Comparison of ENCODE assay signal across 14 cellular contexts in genomic region chr7:27202018-27202740, GRCh38. TPM values are rescaled to one million over a fixed set of nuclear protein-coding genes. Genes with fewer than 3 reads are reported as not detected.
DNase-seq lines count a peak whose midpoint lies in the region; ATAC-seq and TF ChIP-seq lines count a peak whose summit lies in the region.
"Had no signal": no experiment of that assay in that cellular context is flagged by ENCODE, and none has a peak within 500 bp of the region (broad histone marks: within the 10 kb centered on the region; RNA-seq: fewer than 3 reads in every experiment).

No MANE protein-coding gene starts in this region.

- CTCF ChIA-PET in PC-3 (lab: Charles Lee), result interaction anchor here (2.2 kb wide), 1 partner anchor 403 kb away, joined by 29 read pairs; no protein-coding TSS in a partner anchor

- BruUV-seq in PC-3 (replicated peaks; lab: Mats Ljungman, UMichigan), result no TSS peak

- H3K27ac ChIP-seq in CD4-positive, CD25-positive, alpha-beta regulatory T cell (ENCODE audit: insufficient read depth, low read length, poor library complexity, severe bottlenecking), result no peak overlapping the region
- peak overlapping the region; percentile 92 for H3K27ac ChIP-seq in PC-3 (ENCODE audit: low read length)
- H3K27ac ChIP-seq: cardiac muscle cell, SJCRH30, tibial nerve had no signal

- H3K27ac Mint-ChIP-seq in CD4-positive, CD25-positive, alpha-beta regulatory T cell, result no peak overlapping the region

- peak overlapping the region; percentile 94 for H3K4me2 ChIP-seq in PC-3 (ENCODE audit: low read length)

- H2AFZ ChIP-seq in PC-3 (ENCODE audit: low read length), result peak overlapping the region; percentile 77

- no peak for ATAC-seq in CD4-positive, CD25-positive, alpha-beta regulatory T cell (ENCODE audit: low read depth in 2 of 2)
- ATAC-seq in PC-3 (no peak), mucosa of descending colon (no peak), HG03196 (IDR thresholded peaks at IDR 0.05; ENCODE audit: unreplicated experiment) (no peak), HG03354 (IDR thresholded peaks at IDR 0.05; ENCODE audit: poor library complexity, severe bottlenecking, unreplicated experiment) (no peak)

- 0 out of 2 replicates have a peak, but pooled peaks cover 4% of the 10 kb centered on the region for H4K20me1 ChIP-seq in PC-3 (ENCODE audit: low read length)

- H3F3A ChIP-seq in PC-3 (ENCODE audit: low read length, unreplicated experiment), result no peaks in the 10 kb centered on the region

- H3K4me3 Mint-ChIP-seq in CD4-positive, CD25-positive, alpha-beta regulatory T cell, result peak overlapping the region in 3 of 4 donors; percentile 4 to 87 (median 5)

- H3K79me2 ChIP-seq in PC-3 (ENCODE audit: low read length), result peaks cover 95% of the 10 kb centered on the region

- no peaks in the 10 kb centered on the region for H3K36me3 ChIP-seq in CD4-positive, CD25-positive, alpha-beta regulatory T cell (ENCODE audit: control insufficient read depth, insufficient read depth, low read length)
- 0 out of 2 replicates have a peak, but pooled peaks cover 6% of the 10 kb centered on the region for H3K36me3 ChIP-seq in PC-3 (ENCODE audit: low read depth, low read length)
- H3K36me3 ChIP-seq in mucosa of descending colon (ENCODE audit: low read depth), result no peaks in the 10 kb centered on the region
- H3K36me3 ChIP-seq: cardiac muscle cell, SJCRH30, tibial nerve had no signal

- peaks cover 0 to 22% (median 0%) of the 10 kb centered on the region in 7 donors for H3K9me3 Mint-ChIP-seq in CD4-positive, CD25-positive, alpha-beta regulatory T cell

- H3K27me3 ChIP-seq in CD4-positive, CD25-positive, alpha-beta regulatory T cell (ENCODE audit: control insufficient read depth, insufficient read depth, low read length), result peaks cover 60% of the 10 kb centered on the region
- H3K27me3 ChIP-seq in PC-3 (ENCODE audit: low read length), result no peaks in the 10 kb centered on the region
- H3K27me3 ChIP-seq: SJCRH30 had no signal

- TF ChIP-seq CTCF in PC-3 (conservative IDR thresholded peaks at IDR 0.05; ENCODE audit: low read depth, low read length) (no peak), mucosa of descending colon (IDR thresholded peaks at IDR 0.05) (no peak)

- H3K4me1 ChIP-seq in CD4-positive, CD25-positive, alpha-beta regulatory T cell (ENCODE audit: control insufficient read depth, insufficient read depth, low read length, poor library complexity, severe bottlenecking), result peaks cover 39% of the 10 kb centered on the region
- peaks cover 35% of the 10 kb centered on the region for H3K4me1 ChIP-seq in PC-3 (ENCODE audit: insufficient read depth, low read length)
- peaks cover 13% of the 10 kb centered on the region for H3K4me1 ChIP-seq in mucosa of descending colon (ENCODE audit: low read depth)
- H3K4me1 ChIP-seq: SJCRH30 had no signal

- no peak for DNase-seq in CD4-positive, CD25-positive, alpha-beta regulatory T cell
- DNase-seq in PC-3 (peak; percentile 42), mucosa of descending colon (peak in 2 of 3 donors; percentile 26 to 57)
- no peak for DNase-seq in activated effector memory CD4-positive, alpha-beta T cell treated with anti-CD3 and anti-CD28 coated beads, Interleukin-2, amount 50 U/mL, for 16 hours
- DNase-seq: activated gamma-delta T cell treated with Interleukin-2 at 50 U/mL for 16 hours, erythroblast, NCI-H1092, NCI-H510A, SJCRH30 had no signal

- H3K9ac ChIP-seq in PC-3 (ENCODE audit: low read length), result peak overlapping the region; percentile 91

- intact Hi-C loops in PC-3 (cut with micrococcal nuclease), result loop anchor here (5.0 kb wide), 1 partner anchor 35 kb away; the partner anchor contains the start of gene HOXA9
- intact Hi-C loops in mucosa of descending colon (cut with DNase I, micrococcal nuclease), result no loop called here

- peaks cover 3% of the 10 kb centered on the region for H3K36me3 Mint-ChIP-seq in CD4-positive, CD25-positive, alpha-beta regulatory T cell

- H3K9me3 ChIP-seq in CD4-positive, CD25-positive, alpha-beta regulatory T cell (ENCODE audit: control insufficient read depth in 2 of 2, low read length in 2 of 2), result peaks cover 0 to 6% of the 10 kb centered on the region in 2 experiments
- no peaks in the 10 kb centered on the region for H3K9me3 ChIP-seq in PC-3 (ENCODE audit: low read length)
- H3K9me3 ChIP-seq in mucosa of descending colon, result no peaks in the 10 kb centered on the region
- H3K9me3 ChIP-seq: SJCRH30, tibial nerve had no signal

- peaks cover 5 to 58% (median 25%) of the 10 kb centered on the region in 4 donors for H3K4me1 Mint-ChIP-seq in CD4-positive, CD25-positive, alpha-beta regulatory T cell

- H3K9me2 ChIP-seq in PC-3 (replicated peaks; ENCODE audit: low read length), result no peaks in the 10 kb centered on the region

- no peak overlapping the region for H3K4me3 ChIP-seq in CD4-positive, CD25-positive, alpha-beta regulatory T cell (ENCODE audit: low read depth, low read length)
- H3K4me3 ChIP-seq in PC-3 (ENCODE audit: low read length) (peak overlapping the region; percentile 75), mucosa of descending colon (peak overlapping the region; percentile 9)
- H3K4me3 ChIP-seq: cardiac muscle cell, SJCRH30 had no signal

- peaks cover 91% of the 10 kb centered on the region for H3K27me3 Mint-ChIP-seq in CD4-positive, CD25-positive, alpha-beta regulatory T cell

- POLR2A ChIA-PET in PC-3 (lab: Charles Lee; ENCODE audit: unreplicated experiment), result interaction anchor here (0.9 kb wide), 1 partner anchor 539 kb away, joined by 3 read pairs; no protein-coding TSS in a partner anchor

RNA-seq across cellular contexts. Expression of gene HOXA13, which starts 2.3 kb away (rescaled TPM):
- not detected for total RNA-seq in CD4-positive, CD25-positive, alpha-beta regulatory T cell
- polyA plus RNA-seq in CD4-positive, CD25-positive, alpha-beta regulatory T cell, result not detected
- total RNA-seq in PC-3 (2014; rRNA removed) (12.1 and 14.9 TPM in 2 replicates), mucosa of descending colon (10 to 100 TPM; 28.0 to 54.3 (median 42.2) TPM)
- total RNA-seq: cardiac muscle cell had no signal
- polyA plus RNA-seq: cardiac muscle cell had no signal

RNA-seq across cellular contexts. Expression of gene HOXA11, which starts 17.1 kb away (rescaled TPM):
- total RNA-seq in CD4-positive, CD25-positive, alpha-beta regulatory T cell, result not detected
- polyA plus RNA-seq in CD4-positive, CD25-positive, alpha-beta regulatory T cell, result not detected
- total RNA-seq in PC-3 (2014; rRNA removed) (26.6 and 31.4 TPM in 2 replicates), mucosa of descending colon (10 to 100 TPM in 1 of 3 donors, 1 to 10 TPM in 2; 3.2 to 27.2 (median 5.4) TPM)
- total RNA-seq: cardiac muscle cell had no signal
- polyA plus RNA-seq: cardiac muscle cell had no signal

RNA-seq across cellular contexts. Expression of gene HOXA10, which starts 28.1 kb away (rescaled TPM):
- 0.35 TPM for total RNA-seq in CD4-positive, CD25-positive, alpha-beta regulatory T cell
- not detected for polyA plus RNA-seq in CD4-positive, CD25-positive, alpha-beta regulatory T cell
- 36.0 and 46.1 TPM in 2 replicates for total RNA-seq in PC-3 (2014; rRNA removed)
- 10 to 100 TPM; 25.0 to 56.9 (median 25.8) TPM for total RNA-seq in mucosa of descending colon
- total RNA-seq: cardiac muscle cell had no signal
- polyA plus RNA-seq: cardiac muscle cell had no signal

RNA-seq across cellular contexts. Expression of gene HOXA9, which starts 36.8 kb away (rescaled TPM):
- 1.1 TPM for total RNA-seq in CD4-positive, CD25-positive, alpha-beta regulatory T cell
- polyA plus RNA-seq in CD4-positive, CD25-positive, alpha-beta regulatory T cell, result under 1 TPM in 1 of 4 donors, not detected in 3; 0.20 TPM
- total RNA-seq in PC-3 (2014; rRNA removed), result 69.0 and 85.3 TPM in 2 replicates
- 10 to 100 TPM; 22.0 to 27.9 (median 25.0) TPM for total RNA-seq in mucosa of descending colon
- total RNA-seq: cardiac muscle cell had no signal
- polyA plus RNA-seq: cardiac muscle cell had no signal

RNA-seq across cellular contexts. Expression of gene EVX1, which starts 40.4 kb away (rescaled TPM):
- not detected for total RNA-seq in CD4-positive, CD25-positive, alpha-beta regulatory T cell
- not detected for polyA plus RNA-seq in CD4-positive, CD25-positive, alpha-beta regulatory T cell
- 0.33 and 0.35 TPM in 2 replicates for total RNA-seq in PC-3 (2014; rRNA removed)
- total RNA-seq in mucosa of descending colon, result 1 to 10 TPM in 1 of 3 donors, under 1 TPM in 1, not detected in 1; 0.43 to 2.7 TPM
- total RNA-seq: cardiac muscle cell, SJCRH30, skeletal muscle tissue, tibial nerve had no signal
- polyA plus RNA-seq: cardiac muscle cell had no signal

Comparison
In these comparisons a context has a peak if more than half of its experiments do, and no peak if none do; other contexts are left out.
1. DNase-seq: peak in PC-3 (single experiment) and mucosa of descending colon (2 of 3); none in CD4-positive, CD25-positive, alpha-beta regulatory T cell (0 of 3) and activated effector memory CD4-positive, alpha-beta T cell treated with anti-CD3 and anti-CD28 coated beads, Interleukin-2, amount 50 U/mL, for 16 hours (single experiment).
2. RNA of gene HOXA13, which starts 2.3 kb away (total RNA-seq): 28.0 to 54.3 TPM in mucosa of descending colon and 12.1 to 14.9 TPM in PC-3; not detected in CD4-positive, CD25-positive, alpha-beta regulatory T cell (single experiment); every median in the first group is over 10 times any median in the second.
3. RNA of gene HOXA10, which starts 28.1 kb away (total RNA-seq): 36.0 to 46.1 TPM in PC-3 and 25.0 to 56.9 TPM in mucosa of descending colon; 0.35 TPM in CD4-positive, CD25-positive, alpha-beta regulatory T cell (single experiment); every median in the first group is over 10 times any median in the second.